In the genomic region with DNA sequence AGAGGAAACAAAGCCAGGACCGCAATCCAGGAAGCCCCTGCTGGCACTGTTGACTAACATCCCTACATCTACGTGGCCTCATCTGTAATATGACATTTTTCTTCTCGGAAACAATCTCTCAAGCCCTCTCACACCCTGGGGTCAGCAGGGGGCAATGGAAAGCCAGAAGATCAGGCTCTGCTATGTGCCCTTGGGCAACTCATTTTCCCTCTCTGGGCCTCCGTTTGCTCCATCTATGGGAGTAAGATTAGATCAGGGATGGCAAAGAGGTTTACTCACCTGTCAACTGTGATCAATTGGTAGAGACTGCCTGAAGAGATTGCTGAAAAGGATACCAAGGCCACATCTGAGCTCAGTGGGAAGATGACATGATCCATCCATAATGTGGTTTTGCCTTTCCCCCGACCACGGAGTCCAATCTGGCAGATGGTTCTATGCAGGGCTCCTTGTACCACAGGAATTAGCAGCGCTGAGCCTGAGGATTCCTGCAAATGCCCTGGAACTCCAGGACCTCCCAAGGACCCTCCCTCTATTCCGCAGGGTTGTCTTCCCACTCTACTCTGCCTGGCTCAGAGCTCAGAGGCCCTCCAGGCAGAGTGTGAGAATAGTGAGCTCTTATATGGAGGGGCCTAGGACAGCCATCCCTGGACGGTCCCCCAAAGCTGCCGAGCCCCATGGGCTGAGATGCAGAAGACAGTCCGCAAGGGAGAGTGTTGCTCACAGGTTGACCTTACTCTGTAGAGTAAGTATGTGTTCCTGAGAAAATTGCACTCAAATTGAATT, we compare ENCODE assay signal across 1 cellular context.
TF ChIP-seq lines count a peak whose summit lies in the region.

No MANE protein-coding gene starts in this region.

TF ChIP-seq in H1, 55 proteins besides CTCF, POLR2A, EP300 and RAD21:
- TF ChIP-seq TBP (IDR thresholded peaks at IDR 0.05; ENCODE audit: low read depth, low read length) (no peak), RNF2 (IDR thresholded peaks at IDR 0.05; ENCODE audit: borderline replicate concordance, low read depth, low read length, missing control alignments, poor library complexity, severe bottlenecking) (no peak), SUZ12 (IDR thresholded peaks at IDR 0.05; ENCODE audit: low read length) (no peak), BCL11A (IDR thresholded peaks at IDR 0.05; ENCODE audit: low read depth in 2 of 2, low read length in 2 of 2) (no peak), CHD2 (IDR thresholded peaks at IDR 0.05; ENCODE audit: low read length) (no peak), RFX5 (IDR thresholded peaks at IDR 0.05; ENCODE audit: borderline replicate concordance, low read depth, low read length) (no peak), CHD1 (IDR thresholded peaks at IDR 0.05; ENCODE audit: low read depth, low read length) (no peak), SIN3A (conservative IDR thresholded peaks at IDR 0.05 in 1 of 2, IDR thresholded peaks at IDR 0.05 in 1 of 2; ENCODE audit: low read depth in 1 of 2, low read length in 2 of 2) (no peak)
